In genomic region chr6:139597781-139598368, GRCh38 we compare ENCODE assay signal across 8 cellular contexts.
DNase-seq lines count a peak whose midpoint lies in the region.

No MANE protein-coding gene starts in this region.

- peak overlapping the region; percentile 75 for H3K9ac ChIP-seq in skeletal muscle satellite cell (ENCODE audit: low read depth, low read length)

- H3K4me1 ChIP-seq in skeletal muscle satellite cell (ENCODE audit: control insufficient read depth, insufficient read depth, low read length), result peaks cover 26% of the 10 kb centered on the region

- DNase-seq in HCEC 1CT, result peak; percentile 97
- peak in 51 of 58 donors; percentile 1 to 64 (median 18) for DNase-seq in anterior cingulate cortex (lab: John Stamatoyannopoulos, UW)
- peak in 30 of 51 donors; percentile 0 to 37 (median 16) for DNase-seq in hypothalamus (lab: John Stamatoyannopoulos, UW)
- no peak for DNase-seq in NCI-H2107 (lab: John Stamatoyannopoulos, UW)
- DNase-seq in T-helper 9 cell, result no peak
- no peak for DNase-seq in foreskin melanocyte
- DNase-seq in activated T-cell treated with anti-CD3 and anti-CD28 coated beads for 4 hours, result no peak

- H3K4me3 ChIP-seq in skeletal muscle satellite cell (ENCODE audit: low read length), result peak overlapping the region; percentile 4

- H3K4me2 ChIP-seq in skeletal muscle satellite cell (ENCODE audit: low read length), result peak overlapping the region; percentile 57

- H3K36me3 ChIP-seq in skeletal muscle satellite cell (ENCODE audit: insufficient read depth, low read length), result no peaks in the 10 kb centered on the region

- H3K27me3 ChIP-seq in skeletal muscle satellite cell (ENCODE audit: control insufficient read depth, insufficient read depth, low read length), result no peaks in the 10 kb centered on the region

- H3K9me3 ChIP-seq in skeletal muscle satellite cell (replicated peaks; ENCODE audit: low read length), result no peaks in the 10 kb centered on the region

Comparison
In these comparisons a context has a peak if more than half of its experiments do, and no peak if none do; other contexts are left out.
1. DNase-seq: peak in HCEC 1CT (single experiment), anterior cingulate cortex (51 of 58) and hypothalamus (30 of 51); none in NCI-H2107 (single experiment), T-helper 9 cell (single experiment), foreskin melanocyte (single experiment) and activated T-cell treated with anti-CD3 and anti-CD28 coated beads for 4 hours (single experiment).